9 cellular contexts compared by ENCODE assay signal in genomic region chr1:18480315-18481189, GRCh38. TPM values are rescaled to one million over a fixed set of nuclear protein-coding genes. Genes with fewer than 3 reads are reported as not detected.
DNase-seq lines count a peak whose midpoint lies in the region; ATAC-seq and TF ChIP-seq lines count a peak whose summit lies in the region.
"Had no signal": no experiment of that assay in that cellular context is flagged by ENCODE, and none has a peak within 500 bp of the region (broad histone marks: within the 10 kb centered on the region; RNA-seq: fewer than 3 reads in every experiment).

Gene KLHDC7A (plus strand): TSS chr1:18480930. CDS start chr1:18480982, 52 bp downstream.

- peak; percentile 91 for DNase-seq in DMS79 (lab: John Stamatoyannopoulos, UW)
- peak; percentile 75 for DNase-seq in NCI-H69 (lab: John Stamatoyannopoulos, UW)
- peak; percentile 98 for DNase-seq in glomerular visceral epithelial cell (ENCODE audit: extremely low spot score)
- peak; percentile 12 for DNase-seq in occipital lobe (lab: John Stamatoyannopoulos, UW)
- DNase-seq in tibial nerve (ENCODE audit: low spot score in 2 of 2), result no peak
- no peak for DNase-seq in MV-4-11 (lab: John Stamatoyannopoulos, UW)
- no peak for DNase-seq in T-helper 9 cell
- DNase-seq: SHP77 treated with DMSO at 0.1 percent for 48 hours had no signal

- no peak for TF ChIP-seq EP300 in tibial nerve (IDR thresholded peaks at IDR 0.05)

- no peak for TF ChIP-seq CTCF in tibial nerve (IDR thresholded peaks at IDR 0.05)

- H3K9me3 ChIP-seq in tibial nerve, result peaks cover 0 to 4% (median 0%) of the 10 kb centered on the region in 4 donors

- no peak within 1 kb of the TSS for H3K27ac ChIP-seq in tibial nerve

- WGBS in tibial nerve, 2 donors, result 39 to 41% methylated on average over 12 to 13 of the region's 13 CpGs

- ATAC-seq in GM19397 (IDR thresholded peaks at IDR 0.05; ENCODE audit: unreplicated experiment), result no peak

- no peaks in the 10 kb centered on the region for H3K27me3 ChIP-seq in tibial nerve

- TF ChIP-seq POLR2A in tibial nerve (IDR thresholded peaks at IDR 0.05), result no peak

- no peak within 1 kb of the TSS for H3K4me3 ChIP-seq in tibial nerve

- H3K36me3 ChIP-seq in tibial nerve, result no peaks in the 10 kb centered on the region

- H3K4me1 ChIP-seq in tibial nerve, result peaks cover 0 to 15% (median 0%) of the 10 kb centered on the region in 4 donors

RNA-seq across cellular contexts. Expression of gene KLHDC7A, which starts in this region (rescaled TPM):
- 0.16 TPM for total RNA-seq in occipital lobe
- under 1 TPM in 2 of 4 donors, not detected in 2; 0.20 to 0.21 TPM for total RNA-seq in tibial nerve

Comparison
In these comparisons a context has a peak if more than half of its experiments do, and no peak if none do; other contexts are left out.
1. Peak in DNase-seq in occipital lobe; RNA of the gene not detected or under 1 TPM.
2. DNase-seq: peak in DMS79 (single experiment), NCI-H69 (single experiment) and glomerular visceral epithelial cell (single experiment); none in tibial nerve (0 of 2), MV-4-11 (single experiment) and T-helper 9 cell (single experiment).